In genomic region chr4:110049951-110050925, GRCh38 we compare ENCODE assay signal across 8 cellular contexts.
A peak's percentile ranks its signal among the peaks of the same experiment; 100 is the strongest.
DNase-seq lines count a peak whose midpoint lies in the region; ATAC-seq and TF ChIP-seq lines count a peak whose summit lies in the region.

No MANE protein-coding gene starts in this region.

- H3K27me3 Mint-ChIP-seq in activated T-helper 1 cell treated with anti-CD3 and anti-CD28 coated beads, Interleukin-12 subunit alpha, Interleukin-12 subunit beta, Interleukin-2, Interleukin-4 antibody, amounts not matched to agents 30 ng/mL and 10 ng/mL and 1 ng/mL, durations not matched to agents 14 hours and 24 hours and 36 hours (ENCODE audit: insufficient read depth), result no peaks in the 10 kb centered on the region

- no peak overlapping the region for H3K27ac ChIP-seq in OCI-LY1 (ENCODE audit: low read depth, low read length, poor library complexity, severe bottlenecking)
- no peak overlapping the region for H3K27ac ChIP-seq in psoas muscle

- H2AFZ ChIP-seq in OCI-LY1 (ENCODE audit: low read length), result no peak overlapping the region

- H3K4me3 Mint-ChIP-seq in activated T-helper 1 cell treated with anti-CD3 and anti-CD28 coated beads, Interleukin-12 subunit alpha, Interleukin-12 subunit beta, Interleukin-2, Interleukin-4 antibody, amounts not matched to agents 30 ng/mL and 10 ng/mL and 1 ng/mL, durations not matched to agents 14 hours and 24 hours and 36 hours, result no peak overlapping the region

- ATAC-seq in HG02884 (IDR thresholded peaks at IDR 0.05; ENCODE audit: unreplicated experiment), result peak; percentile 73
- ATAC-seq in psoas muscle, result peak in 1 of 4 donors; percentile 65
- ATAC-seq in GM18870 (IDR thresholded peaks at IDR 0.05; ENCODE audit: unreplicated experiment), result no peak

- no peaks in the 10 kb centered on the region for H3K27me3 ChIP-seq in OCI-LY1 (ENCODE audit: insufficient read depth, low read length)
- H3K27me3 ChIP-seq in psoas muscle (ENCODE audit: insufficient read depth in 3 of 3, low read length in 2 of 3), result no peaks in the 10 kb centered on the region

- H3K36me3 Mint-ChIP-seq in activated T-helper 1 cell treated with anti-CD3 and anti-CD28 coated beads, Interleukin-12 subunit alpha, Interleukin-12 subunit beta, Interleukin-2, Interleukin-4 antibody, amounts not matched to agents 30 ng/mL and 10 ng/mL and 1 ng/mL, durations not matched to agents 14 hours and 24 hours and 36 hours (ENCODE audit: low read depth), result peaks cover 22% of the 10 kb centered on the region

- no peak overlapping the region for H3K27ac Mint-ChIP-seq in activated T-helper 1 cell treated with anti-CD3 and anti-CD28 coated beads, Interleukin-12 subunit alpha, Interleukin-12 subunit beta, Interleukin-2, Interleukin-4 antibody, amounts not matched to agents 30 ng/mL and 10 ng/mL and 1 ng/mL, durations not matched to agents 14 hours and 24 hours and 36 hours

- H3K4me2 ChIP-seq in OCI-LY1 (ENCODE audit: low read length), result no peak overlapping the region

- no peaks in the 10 kb centered on the region for H3K9me3 ChIP-seq in OCI-LY1 (ENCODE audit: low read length)
- no peaks in the 10 kb centered on the region for H3K9me3 ChIP-seq in psoas muscle

- H3K79me2 ChIP-seq in OCI-LY1 (ENCODE audit: insufficient read depth, low read length), result no peaks in the 10 kb centered on the region

- peaks cover 26% of the 10 kb centered on the region for H3K36me3 ChIP-seq in OCI-LY1 (ENCODE audit: insufficient read depth, low read length)
- H3K36me3 ChIP-seq in psoas muscle (ENCODE audit: insufficient read depth in 1 of 2, low read depth in 1 of 2), result no peaks in the 10 kb centered on the region

- H3K9me3 Mint-ChIP-seq in activated T-helper 1 cell treated with anti-CD3 and anti-CD28 coated beads, Interleukin-12 subunit alpha, Interleukin-12 subunit beta, Interleukin-2, Interleukin-4 antibody, amounts not matched to agents 30 ng/mL and 10 ng/mL and 1 ng/mL, durations not matched to agents 14 hours and 24 hours and 36 hours, result no peaks in the 10 kb centered on the region

- TF ChIP-seq CTCF in OCI-LY1 (IDR thresholded peaks at IDR 0.05; ENCODE audit: low read length) (peak; percentile 91), psoas muscle (IDR thresholded peaks at IDR 0.05) (peak; percentile 76)

- H4K20me1 ChIP-seq in OCI-LY1 (ENCODE audit: insufficient read depth, low read length), result no peaks in the 10 kb centered on the region

- no peaks in the 10 kb centered on the region for H3K9me2 ChIP-seq in OCI-LY1 (ENCODE audit: low read depth, low read length)

- intact Hi-C loops in activated T-helper 1 cell treated with anti-CD3 and anti-CD28 coated beads, Interleukin-12 subunit alpha, Interleukin-12 subunit beta, Interleukin-2, Interleukin-4 antibody, amounts not matched to agents 30 ng/mL and 10 ng/mL and 1 ng/mL, durations not matched to agents 14 hours and 24 hours and 36 hours (cut with micrococcal nuclease), result loop anchor here (1.0 to 2.0 kb wide), 5 partner anchors 45 to 461 kb away; partner anchors contain the start of gene ELOVL6
- intact Hi-C loops in psoas muscle (cut with DNase I), result loop anchor here (2.0 to 5.0 kb wide), 3 partner anchors 161 to 462 kb away; no protein-coding TSS in a partner anchor

- H3K4me1 Mint-ChIP-seq in activated T-helper 1 cell treated with anti-CD3 and anti-CD28 coated beads, Interleukin-12 subunit alpha, Interleukin-12 subunit beta, Interleukin-2, Interleukin-4 antibody, amounts not matched to agents 30 ng/mL and 10 ng/mL and 1 ng/mL, durations not matched to agents 14 hours and 24 hours and 36 hours (ENCODE audit: low read depth), result peaks cover 52% of the 10 kb centered on the region

- DNase-seq in ELF-1 (ENCODE audit: low read depth, low spot score) (peak; percentile 27), germinal center (ENCODE audit: low spot score) (peak; percentile 44), psoas muscle (no peak), NCI-H1694 (lab: John Stamatoyannopoulos, UW) (no peak)
- peak; percentile 27 for DNase-seq in activated T-helper 1 cell treated with anti-CD3 and anti-CD28 coated beads, Interleukin-12 subunit alpha, Interleukin-12 subunit beta, Interleukin-2, Interleukin-4 antibody, amounts not matched to agents 30 ng/mL and 10 ng/mL and 1 ng/mL, durations not matched to agents 14 hours and 24 hours and 36 hours (ENCODE audit: low spot score)

- WGBS in psoas muscle, 3 donors, result 61 to 68% (median 67%) methylated on average over 9 of the region's 9 CpGs

- no peak overlapping the region for H3K9ac ChIP-seq in OCI-LY1 (ENCODE audit: low read length)

- H3K4me3 ChIP-seq in OCI-LY1 (ENCODE audit: low read depth, low read length, poor library complexity, severe bottlenecking) (no peak overlapping the region), psoas muscle (no peak overlapping the region)

- H3K4me1 ChIP-seq in OCI-LY1 (ENCODE audit: insufficient read depth, low read length, severe bottlenecking), result peaks cover 2% of the 10 kb centered on the region
- H3K4me1 ChIP-seq in psoas muscle, result no peaks in the 10 kb centered on the region

- no peaks in the 10 kb centered on the region for H3F3A ChIP-seq in OCI-LY1 (ENCODE audit: insufficient read depth, low read length)

Comparison
In these comparisons a context has a peak if more than half of its experiments do, and no peak if none do; other contexts are left out.
1. DNase-seq: peak in ELF-1 (single experiment), activated T-helper 1 cell treated with anti-CD3 and anti-CD28 coated beads, Interleukin-12 subunit alpha, Interleukin-12 subunit beta, Interleukin-2, Interleukin-4 antibody, amounts not matched to agents 30 ng/mL and 10 ng/mL and 1 ng/mL, durations not matched to agents 14 hours and 24 hours and 36 hours (single experiment) and germinal center (single experiment); none in psoas muscle (0 of 2) and NCI-H1694 (single experiment).